8 cellular contexts compared by ENCODE assay signal in genomic region chr6:147508073-147508870, GRCh38. TPM values are rescaled to one million over a fixed set of nuclear protein-coding genes. Genes with fewer than 3 reads are reported as not detected.
A peak's percentile ranks its signal among the peaks of the same experiment; 100 is the strongest.
DNase-seq lines count a peak whose midpoint lies in the region; ATAC-seq and TF ChIP-seq lines count a peak whose summit lies in the region.

Gene SAMD5, plus strand, starts transcription at chr6:147508690. Its CDS starts 239 bp downstream, at chr6:147508929.

- H3K27ac ChIP-seq in right atrium auricular region, result peak within 1 kb of the TSS; percentile 67 to 77

- TF ChIP-seq CTCF in astrocyte of the cerebellum (IDR thresholded peaks at IDR 0.05; ENCODE audit: low read depth, low read length, missing control alignments) (no peak), right atrium auricular region (IDR thresholded peaks at IDR 0.05) (no peak)

- peaks cover 63% of the 10 kb centered on the region for H3K27me3 Mint-ChIP-seq in activated naive CD4-positive, alpha-beta T cell treated with anti-CD3 and anti-CD28 coated beads, Interleukin-2, amount 10 ng/mL, durations not matched to agents 7 days and 5 days

- no peaks in the 10 kb centered on the region for H3K9me3 ChIP-seq in right atrium auricular region

- ATAC-seq in HG02870 (IDR thresholded peaks at IDR 0.05; ENCODE audit: unreplicated experiment), result peak; percentile 42

- in situ Hi-C loops in astrocyte of the cerebellum (cut with HindIII; ENCODE audit: low sequenced_read_pairs), result loop anchor here (25.0 kb wide), 1 partner anchor 654 kb away; no protein-coding TSS in a partner anchor

- no peaks in the 10 kb centered on the region for H3K27me3 ChIP-seq in right atrium auricular region

- H3K4me3 ChIP-seq in astrocyte of the cerebellum (ENCODE audit: low read depth, low read length) (peak within 1 kb of the TSS; percentile 67), right atrium auricular region (peak within 1 kb of the TSS; percentile 57 to 75)

- H3K4me1 ChIP-seq in right atrium auricular region, result peaks cover 0 to 19% of the 10 kb centered on the region in 2 donors

- CTCF ChIA-PET in activated naive CD4-positive, alpha-beta T cell treated with anti-CD3 and anti-CD28 coated beads, Interleukin-2, amount 10 ng/mL, durations not matched to agents 7 days and 5 days (lab: Charles Lee), result interaction anchor here (1.6 kb wide), 1 partner anchor 8 kb away, joined by 4 read pairs; no protein-coding TSS in a partner anchor

- H3K36me3 ChIP-seq in right atrium auricular region, result no peaks in the 10 kb centered on the region

- H3K36me3 Mint-ChIP-seq in activated naive CD4-positive, alpha-beta T cell treated with anti-CD3 and anti-CD28 coated beads, Interleukin-2, amount 10 ng/mL, durations not matched to agents 7 days and 5 days, result no peaks in the 10 kb centered on the region

- H3K4me3 Mint-ChIP-seq in activated naive CD4-positive, alpha-beta T cell treated with anti-CD3 and anti-CD28 coated beads, Interleukin-2, amount 10 ng/mL, durations not matched to agents 7 days and 5 days, result peak within 1 kb of the TSS; percentile 56

- DNase-seq in activated naive CD4-positive, alpha-beta T cell treated with anti-CD3 and anti-CD28 coated beads, Interleukin-2, amount 10 ng/mL, durations not matched to agents 7 days and 5 days, result no peak
- DNase-seq in activated naive CD4-positive, alpha-beta T cell treated with Interleukin-2 at 50 U/mL for 16 hours, result no peak
- DNase-seq in NCI-H510A (lab: John Stamatoyannopoulos, UW) (peak; percentile 20), astrocyte of the cerebellum (ENCODE audit: low read depth) (no peak), right atrium auricular region (ENCODE audit: low spot score) (no peak), pulmonary artery endothelial cell (ENCODE audit: low read depth, low spot score) (peak; percentile 17), NCI-H2107 (lab: John Stamatoyannopoulos, UW) (no peak)

- peaks cover 15% of the 10 kb centered on the region for H3K4me1 Mint-ChIP-seq in activated naive CD4-positive, alpha-beta T cell treated with anti-CD3 and anti-CD28 coated beads, Interleukin-2, amount 10 ng/mL, durations not matched to agents 7 days and 5 days

- H3K9me3 Mint-ChIP-seq in activated naive CD4-positive, alpha-beta T cell treated with anti-CD3 and anti-CD28 coated beads, Interleukin-2, amount 10 ng/mL, durations not matched to agents 7 days and 5 days, result no peaks in the 10 kb centered on the region

- no peak within 1 kb of the TSS for H3K27ac Mint-ChIP-seq in activated naive CD4-positive, alpha-beta T cell treated with anti-CD3 and anti-CD28 coated beads, Interleukin-2, amount 10 ng/mL, durations not matched to agents 7 days and 5 days

RNA-seq across cellular contexts. Expression of gene SAMD5, which starts in this region (rescaled TPM):
- total RNA-seq in right atrium auricular region, result 1 to 10 TPM; 1.1 to 1.4 TPM
- 2.5 and 2.6 TPM in 2 replicates for total RNA-seq in pulmonary artery endothelial cell

Comparison
In these comparisons a context has a peak if more than half of its experiments do, and no peak if none do; other contexts are left out.
1. DNase-seq: peak in NCI-H510A (single experiment) and pulmonary artery endothelial cell (single experiment); none in activated naive CD4-positive, alpha-beta T cell treated with anti-CD3 and anti-CD28 coated beads, Interleukin-2, amount 10 ng/mL, durations not matched to agents 7 days and 5 days (single experiment), activated naive CD4-positive, alpha-beta T cell treated with Interleukin-2 at 50 U/mL for 16 hours (single experiment), astrocyte of the cerebellum (single experiment), right atrium auricular region (single experiment) and NCI-H2107 (single experiment).